ENCODE assay signal across 1 cellular context in genomic region chr21:44847261-44848056, GRCh38.
A peak's percentile ranks its signal among the peaks of the same experiment; 100 is the strongest.
TF ChIP-seq lines count a peak whose summit lies in the region.

No MANE protein-coding gene starts in this region.

TF ChIP-seq in HepG2, 621 proteins besides CTCF, POLR2A, EP300 and RAD21 (continued from another document and continues in another):
- TF ChIP-seq ZNF318 (CRISPR knock-in tag; IDR thresholded peaks at IDR 0.05) (no peak; the same call in 1 of the 2 replicates), NR2F2 (IDR thresholded peaks at IDR 0.05; ENCODE audit: borderline replicate concordance, low read depth) (no peak), SIN3A (IDR thresholded peaks at IDR 0.05; ENCODE audit: borderline replicate concordance, low read depth, low read length) (no peak), GTF3A (CRISPR knock-in tag; conservative IDR thresholded peaks at IDR 0.05) (no peak), ZNF577 (CRISPR knock-in tag; IDR thresholded peaks at IDR 0.05; ENCODE audit: borderline replicate concordance, low read depth) (no peak), CSRNP1 (CRISPR knock-in tag; IDR thresholded peaks at IDR 0.05) (peak; percentile 38; the same call in 1 of the 2 replicates), CREB3 (CRISPR knock-in tag; IDR thresholded peaks at IDR 0.05) (no peak), KDM5B (CRISPR knock-in tag; IDR thresholded peaks at IDR 0.05; ENCODE audit: borderline replicate concordance) (no peak; the same call in 1 of the 2 replicates), GMEB1 (CRISPR knock-in tag; IDR thresholded peaks at IDR 0.05; ENCODE audit: borderline replicate concordance) (no peak), CCAR2 (optimal IDR thresholded peaks at IDR 0.05; ENCODE audit: low read depth, low read length) (no peak), RARA (CRISPR knock-in tag; IDR thresholded peaks at IDR 0.05) (no peak), ZBTB1 (CRISPR knock-in tag; IDR thresholded peaks at IDR 0.05; ENCODE audit: borderline replicate concordance) (no peak), MEIS2 (CRISPR knock-in tag; IDR thresholded peaks at IDR 0.05) (peak; percentile 14; the same call in 1 of the 2 replicates), TCF12 (IDR thresholded peaks at IDR 0.05) (no peak), TCF12 (CRISPR knock-in tag; IDR thresholded peaks at IDR 0.05) (no peak), ZFP82 (CRISPR knock-in tag; IDR thresholded peaks at IDR 0.05; ENCODE audit: borderline replicate concordance) (peak; percentile 64; the same call in 1 of the 2 replicates), ZNF746 (CRISPR knock-in tag; IDR thresholded peaks at IDR 0.05) (no peak), ZNF407 (CRISPR knock-in tag; IDR thresholded peaks at IDR 0.05; ENCODE audit: not compliant biosample characterization) (no peak), ZNF552 (CRISPR knock-in tag; IDR thresholded peaks at IDR 0.05; ENCODE audit: borderline replicate concordance) (no peak), MXD1 (CRISPR knock-in tag; IDR thresholded peaks at IDR 0.05) (no peak), AKNA (CRISPR knock-in tag; IDR thresholded peaks at IDR 0.05; ENCODE audit: borderline replicate concordance) (no peak), ATF7 (IDR thresholded peaks at IDR 0.05) (no peak), ATF7 (CRISPR knock-in tag; IDR thresholded peaks at IDR 0.05) (no peak), BRCA1 (CRISPR knock-in tag; IDR thresholded peaks at IDR 0.05) (peak; percentile 76; the same call in 1 of the 2 replicates)
